8 cellular contexts compared by ENCODE assay signal in genomic region chr3:112560330-112560729, GRCh38. TPM values are rescaled to one million over a fixed set of nuclear protein-coding genes. Genes with fewer than 3 reads are reported as not detected.
A peak's percentile ranks its signal among the peaks of the same experiment; 100 is the strongest.
DNase-seq lines count a peak whose midpoint lies in the region; ATAC-seq, FAIRE-seq and TF ChIP-seq lines count a peak whose summit lies in the region.

No MANE protein-coding gene starts in this region.

- H3K9me3 Mint-ChIP-seq in activated CD8-positive, alpha-beta memory T cell treated with anti-CD3 and anti-CD28 coated beads, Interleukin-2, amount 10 ng/mL, durations not matched to agents 7 days and 5 days (ENCODE audit: low read depth): no peaks in the 10 kb centered on the region
- no peaks in the 10 kb centered on the region for H3K9me3 Mint-ChIP-seq in activated naive CD8-positive, alpha-beta T cell treated with anti-CD3 and anti-CD28 coated beads, Interleukin-2, amount 10 ng/mL, durations not matched to agents 7 days and 5 days

- 26% methylated on average over 2 of the region's 2 CpGs for WGBS in thyroid gland, 2 donors

- peak overlapping the region; percentile 95 for H3K27ac Mint-ChIP-seq in activated CD8-positive, alpha-beta memory T cell treated with anti-CD3 and anti-CD28 coated beads, Interleukin-2, amount 10 ng/mL, durations not matched to agents 7 days and 5 days
- peak overlapping the region; percentile 95 for H3K27ac Mint-ChIP-seq in activated naive CD8-positive, alpha-beta T cell treated with anti-CD3 and anti-CD28 coated beads, Interleukin-2, amount 10 ng/mL, durations not matched to agents 7 days and 5 days

- CTCF ChIA-PET in activated CD8-positive, alpha-beta memory T cell treated with anti-CD3 and anti-CD28 coated beads, Interleukin-2, amount 10 ng/mL, durations not matched to agents 7 days and 5 days (lab: Charles Lee): interaction anchor here (0.8 to 1.3 kb wide), 2 partner anchors 10 to 12 kb away, joined by 3 to 4 read pairs; no protein-coding TSS in a partner anchor

- H3K36me3 Mint-ChIP-seq in activated CD8-positive, alpha-beta memory T cell treated with anti-CD3 and anti-CD28 coated beads, Interleukin-2, amount 10 ng/mL, durations not matched to agents 7 days and 5 days: peaks cover 33% of the 10 kb centered on the region
- peaks cover 11% of the 10 kb centered on the region for H3K36me3 Mint-ChIP-seq in activated naive CD8-positive, alpha-beta T cell treated with anti-CD3 and anti-CD28 coated beads, Interleukin-2, amount 10 ng/mL, durations not matched to agents 7 days and 5 days

- H3K4me3 Mint-ChIP-seq in activated CD8-positive, alpha-beta memory T cell treated with anti-CD3 and anti-CD28 coated beads, Interleukin-2, amount 10 ng/mL, durations not matched to agents 7 days and 5 days: peak overlapping the region; percentile 95
- peak overlapping the region; percentile 97 for H3K4me3 Mint-ChIP-seq in activated naive CD8-positive, alpha-beta T cell treated with anti-CD3 and anti-CD28 coated beads, Interleukin-2, amount 10 ng/mL, durations not matched to agents 7 days and 5 days

- FAIRE-seq in kidney (lab: Jason Lieb, UNC): no peak

- H3K4me1 Mint-ChIP-seq in activated CD8-positive, alpha-beta memory T cell treated with anti-CD3 and anti-CD28 coated beads, Interleukin-2, amount 10 ng/mL, durations not matched to agents 7 days and 5 days: peaks cover 40% of the 10 kb centered on the region
- peaks cover 30% of the 10 kb centered on the region for H3K4me1 Mint-ChIP-seq in activated naive CD8-positive, alpha-beta T cell treated with anti-CD3 and anti-CD28 coated beads, Interleukin-2, amount 10 ng/mL, durations not matched to agents 7 days and 5 days

- H3K36me3 ChIP-seq in kidney (ENCODE audit: control insufficient read depth in 1 of 2, insufficient read depth in 2 of 2, low read length in 2 of 2): no peaks in the 10 kb centered on the region
- no peaks in the 10 kb centered on the region for H3K36me3 ChIP-seq in thyroid gland

- no peaks in the 10 kb centered on the region for H3K27me3 Mint-ChIP-seq in activated CD8-positive, alpha-beta memory T cell treated with anti-CD3 and anti-CD28 coated beads, Interleukin-2, amount 10 ng/mL, durations not matched to agents 7 days and 5 days
- H3K27me3 Mint-ChIP-seq in activated naive CD8-positive, alpha-beta T cell treated with anti-CD3 and anti-CD28 coated beads, Interleukin-2, amount 10 ng/mL, durations not matched to agents 7 days and 5 days: no peaks in the 10 kb centered on the region

- peak overlapping the region; percentile 98 for H3K9ac ChIP-seq in kidney (ENCODE audit: low read length in 2 of 2)

- H3K27me3 ChIP-seq in thyroid gland: no peaks in the 10 kb centered on the region

- H3K4me1 ChIP-seq in kidney (ENCODE audit: control insufficient read depth in 1 of 2, insufficient read depth in 1 of 2, low read depth in 1 of 2, low read length in 2 of 2) (peaks cover 6 to 20% of the 10 kb centered on the region in 2 donors), thyroid gland (peaks cover 24 to 32% of the 10 kb centered on the region in 2 donors)

- POLR2A ChIA-PET in activated naive CD8-positive, alpha-beta T cell treated with anti-CD3 and anti-CD28 coated beads, Interleukin-2, amount 10 ng/mL, durations not matched to agents 7 days and 5 days (lab: Charles Lee): interaction anchor here (1.0 kb wide), 1 partner anchor 227 kb away, joined by 3 read pairs; the partner anchor contains the start of gene CD200

- no peak overlapping the region for H3K27ac ChIP-seq in kidney (ENCODE audit: low read depth in 2 of 2, low read length in 2 of 2)
- no peak overlapping the region for H3K27ac ChIP-seq in thyroid gland

- intact Hi-C loops in kidney (cut with DNase I): no loop called here
- intact Hi-C loops in thyroid gland (cut with DNase I): no loop called here

- TF ChIP-seq POLR2A in thyroid gland (IDR thresholded peaks at IDR 0.05): no peak

- DNase-seq in activated CD8-positive, alpha-beta memory T cell treated with anti-CD3 and anti-CD28 coated beads, Interleukin-2, amount 10 ng/mL, durations not matched to agents 7 days and 5 days: no peak
- no peak for DNase-seq in activated CD8-positive, alpha-beta memory T cell treated with anti-CD3 and anti-CD28 coated beads, Interleukin-2, amount 50 U/mL, for 4 hours
- no peak for DNase-seq in activated naive CD8-positive, alpha-beta T cell treated with anti-CD3 and anti-CD28 coated beads, Interleukin-2, amount 10 ng/mL, durations not matched to agents 7 days and 5 days
- DNase-seq in kidney: no peak
- no peak for DNase-seq in thyroid gland
- DNase-seq in Ammon's horn (ENCODE audit: low spot score): no peak
- DNase-seq in GDM1 (lab: John Stamatoyannopoulos, UW): no peak

- no peaks in the 10 kb centered on the region for H3K9me3 ChIP-seq in kidney (ENCODE audit: control insufficient read depth in 1 of 2, low read length in 2 of 2)
- no peaks in the 10 kb centered on the region for H3K9me3 ChIP-seq in thyroid gland

- no peak for ATAC-seq in activated CD8-positive, alpha-beta memory T cell treated with anti-CD3 and anti-CD28 coated beads, Interleukin-2, amount 10 ng/mL, durations not matched to agents 7 days and 5 days
- no peak for ATAC-seq in activated naive CD8-positive, alpha-beta T cell treated with anti-CD3 and anti-CD28 coated beads, Interleukin-2, amount 10 ng/mL, durations not matched to agents 7 days and 5 days (ENCODE audit: low read depth)
- ATAC-seq in GM18519 (IDR thresholded peaks at IDR 0.05; ENCODE audit: low FRiP score, unreplicated experiment): no peak

- TF ChIP-seq CTCF in kidney (IDR thresholded peaks at IDR 0.05; ENCODE audit: borderline replicate concordance, extremely low read depth, insufficient read depth) (no peak), thyroid gland (IDR thresholded peaks at IDR 0.05) (no peak)

- H3K4me3 ChIP-seq in kidney (ENCODE audit: low read length in 2 of 2): peak overlapping the region; percentile 99 to 100
- H3K4me3 ChIP-seq in thyroid gland (replicated peaks in 1 of 3): peak overlapping the region in 2 of 3 donors; percentile 45 to 71

RNA-seq across cellular contexts. Expression of gene ATG3, which starts 1.4 kb away (rescaled TPM):
- 10 to 100 TPM; 68.0 to 70.6 TPM for total RNA-seq in activated CD8-positive, alpha-beta memory T cell treated with anti-CD3 and anti-CD28 coated beads, Interleukin-2, amount 10 ng/mL, durations not matched to agents 7 days and 5 days
- total RNA-seq in activated naive CD8-positive, alpha-beta T cell treated with anti-CD3 and anti-CD28 coated beads, Interleukin-2, amount 10 ng/mL, durations not matched to agents 7 days and 5 days: 10 to 100 TPM; 63.5 to 65.7 TPM
- total RNA-seq in kidney (57.0 TPM), thyroid gland (100 to 1,000 TPM in 1 of 4 donors, 10 to 100 TPM in 3; 68.5 to 117 (median 80.9) TPM)
- 62.7 TPM for polyA plus RNA-seq in kidney (ENCODE audit: insufficient read depth, low read depth, low replicate concordance)

RNA-seq across cellular contexts. Expression of gene SLC35A5, which starts 1.5 kb away (rescaled TPM):
- total RNA-seq in activated CD8-positive, alpha-beta memory T cell treated with anti-CD3 and anti-CD28 coated beads, Interleukin-2, amount 10 ng/mL, durations not matched to agents 7 days and 5 days: 10 to 100 TPM; 17.4 to 23.2 TPM
- total RNA-seq in activated naive CD8-positive, alpha-beta T cell treated with anti-CD3 and anti-CD28 coated beads, Interleukin-2, amount 10 ng/mL, durations not matched to agents 7 days and 5 days: 10 to 100 TPM; 16.4 to 18.1 TPM
- total RNA-seq in kidney (38.6 TPM), thyroid gland (10 to 100 TPM; 39.5 to 66.1 (median 60.8) TPM)
- polyA plus RNA-seq in kidney (ENCODE audit: insufficient read depth, low read depth, low replicate concordance): 22.5 TPM
